In genomic region chr14:101947577-101947903, GRCh38 we compare ENCODE assay signal across 8 cellular contexts. TPM values are rescaled to one million over a fixed set of nuclear protein-coding genes. Genes with fewer than 3 reads are reported as not detected.
DNase-seq lines count a peak whose midpoint lies in the region; ATAC-seq and TF ChIP-seq lines count a peak whose summit lies in the region.

No MANE protein-coding gene starts in this region.

- peak overlapping the region; percentile 87 for H3K4me3 ChIP-seq in BJ (ENCODE audit: low read depth, low read length)
- peak overlapping the region; percentile 91 for H3K4me3 ChIP-seq in NT2/D1 (ENCODE audit: insufficient read length, low read depth)

- H3K36me3 ChIP-seq in BJ (ENCODE audit: control insufficient read depth, insufficient read depth, low read length) (no peaks in the 10 kb centered on the region), NT2/D1 (ENCODE audit: insufficient read depth, insufficient read length, low read length) (no peaks in the 10 kb centered on the region)

- H3K4me1 Mint-ChIP-seq in naive B cell: peaks cover 20 to 33% (median 32%) of the 10 kb centered on the region in 3 donors

- ATAC-seq in GM21526 (IDR thresholded peaks at IDR 0.05; ENCODE audit: low FRiP score, unreplicated experiment) (peak; percentile 18), naive B cell (ENCODE audit: low read depth in 2 of 2) (peak; percentile 10 to 23), HG03196 (IDR thresholded peaks at IDR 0.05; ENCODE audit: unreplicated experiment) (no peak)

- H3K27me3 ChIP-seq in BJ (ENCODE audit: control insufficient read depth, insufficient read depth, low read length): peaks cover 5% of the 10 kb centered on the region; the same call in 1 of the 2 replicates
- H3K27me3 ChIP-seq in NT2/D1 (ENCODE audit: insufficient read depth, insufficient read length): peaks cover 27% of the 10 kb centered on the region

- peak overlapping the region; percentile 99 to 100 (median 99) for H3K27ac Mint-ChIP-seq in naive B cell

- no peaks in the 10 kb centered on the region for H3K9me3 ChIP-seq in NT2/D1 (ENCODE audit: insufficient read depth, low read length)

- H3K27me3 Mint-ChIP-seq in naive B cell: peaks cover 22 to 42% (median 29%) of the 10 kb centered on the region in 3 donors

- TF ChIP-seq CTCF in BJ (IDR thresholded peaks at IDR 0.05; ENCODE audit: insufficient read depth, low read depth, low read length): no peak

- H3K9me3 Mint-ChIP-seq in naive B cell: peaks cover 0 to 8% (median 0%) of the 10 kb centered on the region in 7 donors

- CTCF ChIA-PET in BJ (lab: Yijun Ruan, JAX): interaction anchor here (1.3 kb wide), 2 partner anchors 14 to 177 kb away, joined by 5 to 7 read pairs; no protein-coding TSS in a partner anchor

- DNase-seq in BJ (ENCODE audit: low read depth) (no peak), NT2/D1 (ENCODE audit: low read depth, low spot score) (no peak), ecto neural progenitor cell (ENCODE audit: low spot score) (peak; percentile 60), naive B cell (no peak), NCI-H2107 (lab: John Stamatoyannopoulos, UW) (no peak), NCI-H446 (lab: John Stamatoyannopoulos, UW) (no peak)

- H3K9ac ChIP-seq in NT2/D1 (ENCODE audit: insufficient read length, low read depth): peak overlapping the region; percentile 91

- POLR2A ChIA-PET in BJ (lab: Charles Lee): interaction anchor here (0.6 kb wide), 2 partner anchors 8 to 11 kb away, joined by 3 to 11 read pairs; no protein-coding TSS in a partner anchor

- no peaks in the 10 kb centered on the region for H3K36me3 Mint-ChIP-seq in naive B cell

- peaks cover 7% of the 10 kb centered on the region for H3K4me1 ChIP-seq in NT2/D1 (ENCODE audit: insufficient read depth, insufficient read length)

- H3K4me3 Mint-ChIP-seq in naive B cell: peak overlapping the region; percentile 89 to 99 (median 97)

RNA-seq across cellular contexts. Expression of gene DYNC1H1, which starts 16.8 kb away (rescaled TPM):
- 138 and 139 TPM in 2 replicates for polyA plus RNA-seq in BJ (2011; rRNA removed)
- 558 and 724 TPM in 2 replicates for polyA minus RNA-seq in BJ (2011; rRNA and poly(A)+ RNA removed)
- polyA plus RNA-seq in naive B cell (ENCODE audit: low read depth in 6 of 6): 10 to 100 TPM in 5 of 6 donors, 1 to 10 TPM in 1; 7.4 to 40.9 (median 27.7) TPM
